8 cellular contexts compared by ENCODE assay signal in the genomic region with DNA sequence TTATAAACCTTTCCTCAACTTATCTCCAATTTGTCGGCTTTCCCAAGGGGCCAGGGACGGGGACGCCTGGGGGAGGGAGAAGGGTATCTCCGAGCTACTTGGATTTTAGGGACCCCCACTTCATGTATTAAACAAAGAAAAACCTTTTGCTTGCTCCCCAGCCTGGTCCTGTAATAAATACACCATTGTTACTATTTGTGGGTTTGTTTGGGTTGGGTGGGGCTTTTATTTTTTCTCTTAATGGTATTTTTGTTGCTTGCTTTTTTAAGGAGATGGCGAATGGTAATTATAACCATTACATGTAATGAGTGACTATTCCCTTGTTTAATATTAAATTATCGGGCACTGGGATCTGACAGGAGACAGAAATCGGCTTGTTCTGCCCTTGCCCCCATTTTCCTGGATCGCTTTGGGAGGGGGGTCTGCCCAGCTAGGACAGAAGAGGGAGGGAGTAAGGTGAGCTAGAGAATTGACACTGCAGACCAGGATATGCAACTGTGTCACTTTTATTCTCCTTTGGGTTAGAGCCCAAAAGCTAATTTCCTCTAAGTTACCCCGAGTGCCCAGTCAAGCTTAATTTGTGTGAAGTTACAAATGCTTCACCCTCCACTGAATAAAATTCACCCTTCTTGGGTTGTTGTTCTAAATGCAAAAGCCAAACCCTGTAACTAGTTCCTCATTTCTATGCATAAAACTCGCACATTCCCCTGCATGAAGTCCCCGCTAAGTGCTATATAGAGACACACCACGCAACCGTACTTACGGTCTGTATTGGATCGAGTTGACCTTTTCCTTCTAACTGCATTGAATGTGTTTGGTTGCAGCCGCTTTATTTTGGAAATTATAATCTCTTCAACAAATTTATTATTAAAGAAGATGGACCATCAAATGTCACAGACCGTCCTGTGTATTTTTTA. TPM values are rescaled to one million over a fixed set of nuclear protein-coding genes. Genes with fewer than 3 reads are reported as not detected.
A peak's percentile ranks its signal among the peaks of the same experiment; 100 is the strongest.
DNase-seq lines count a peak whose midpoint lies in the region; ATAC-seq and TF ChIP-seq lines count a peak whose summit lies in the region.

No MANE protein-coding gene starts in this region.

- H4K8ac ChIP-seq in mesendoderm (ENCODE audit: low read depth, low read length): peak overlapping the region; percentile 65

- peak; percentile 53 for ATAC-seq in HG02943 (IDR thresholded peaks at IDR 0.05; ENCODE audit: low read depth, unreplicated experiment)

- peak overlapping the region; percentile 96 for H3K56ac ChIP-seq in mesendoderm (ENCODE audit: low read length)

- peak overlapping the region; percentile 89 to 99 (median 97) for H3K27ac ChIP-seq in dorsolateral prefrontal cortex
- peak overlapping the region; percentile 55 for H3K27ac ChIP-seq in mesendoderm (ENCODE audit: low read depth, low read length)

- H3K36me3 ChIP-seq in mesendoderm (ENCODE audit: control insufficient read depth, insufficient read depth, low read length): no peaks in the 10 kb centered on the region

- H3K4me1 Mint-ChIP-seq in T-helper 1 cell treated with Interleukin-12 subunit alpha and Interleukin-12 subunit beta and Interleukin-4 antibody, amounts not matched to agents 30 μg/mL and 1 μg/mL, for 36 hours (ENCODE audit: low read depth): peaks cover 9% of the 10 kb centered on the region

- peak overlapping the region; percentile 84 for H2BK5ac ChIP-seq in mesendoderm (ENCODE audit: low read length)

- H2BK15ac ChIP-seq in mesendoderm (replicated peaks; ENCODE audit: low read depth): peak overlapping the region; percentile 97

- peaks cover 9% of the 10 kb centered on the region for H3K27me3 Mint-ChIP-seq in T-helper 1 cell treated with Interleukin-12 subunit alpha and Interleukin-12 subunit beta and Interleukin-4 antibody, amounts not matched to agents 30 μg/mL and 1 μg/mL, for 36 hours (ENCODE audit: low read depth)

- H3K4me3 Mint-ChIP-seq in T-helper 1 cell treated with Interleukin-12 subunit alpha and Interleukin-12 subunit beta and Interleukin-4 antibody, amounts not matched to agents 30 μg/mL and 1 μg/mL, for 36 hours: peak overlapping the region; percentile 46

- no peaks in the 10 kb centered on the region for H3K9me3 Mint-ChIP-seq in T-helper 1 cell treated with Interleukin-12 subunit alpha and Interleukin-12 subunit beta and Interleukin-4 antibody, amounts not matched to agents 30 μg/mL and 1 μg/mL, for 36 hours

- H3K4me1 ChIP-seq in mesendoderm (ENCODE audit: control insufficient read depth, low read depth, low read length): peaks cover 5% of the 10 kb centered on the region

- intact Hi-C loops in dorsolateral prefrontal cortex (cut with DNase I): loop anchor here (1.0 to 10.0 kb wide), 11 partner anchors 96 to 739 kb away; no protein-coding TSS in a partner anchor

- peak overlapping the region; percentile 89 for H3K9ac ChIP-seq in mesendoderm (ENCODE audit: low read length)

- H4K5ac ChIP-seq in mesendoderm (ENCODE audit: low read length): peak overlapping the region; percentile 8

- no peaks in the 10 kb centered on the region for H3K79me1 ChIP-seq in mesendoderm (ENCODE audit: low read length)

- no peak overlapping the region for H2AK5ac ChIP-seq in mesendoderm (ENCODE audit: low read length)

- WGBS in mesendoderm (ENCODE audit: extremely low coverage, insufficient coverage, low lambda C conversion rate): no CpG with 5 or more reads among the region's 17 CpGs

- peaks cover 34% of the 10 kb centered on the region for H3K79me2 ChIP-seq in mesendoderm (ENCODE audit: control insufficient read depth, insufficient read depth, low read length)

- H3K4me3 ChIP-seq in dorsolateral prefrontal cortex (peak overlapping the region; percentile 55 to 92 (median 80)), mesendoderm (ENCODE audit: low read length) (peak overlapping the region; percentile 75)

- H2BK120ac ChIP-seq in mesendoderm (ENCODE audit: low read depth, low read length): peak overlapping the region; percentile 90

- H3K18ac ChIP-seq in mesendoderm (ENCODE audit: low read length): peak overlapping the region; percentile 99

- no peak overlapping the region for H3K23ac ChIP-seq in mesendoderm (ENCODE audit: low read length)

- peak overlapping the region; percentile 98 for H3K4ac ChIP-seq in mesendoderm (ENCODE audit: low read depth, low read length)

- H3K4me2 ChIP-seq in mesendoderm (ENCODE audit: low read length): peak overlapping the region; percentile 53

- DNase-seq in T-helper 1 cell (no peak), NOMO-1 treated with DMSO at 0.1 percent for 48 hours (lab: John Stamatoyannopoulos, UW; ENCODE audit: unreplicated experiment) (peak; percentile 70), dorsolateral prefrontal cortex (no peak), mesendoderm (peak; percentile 51), A172 (ENCODE audit: low spot score) (no peak)
- no peak for DNase-seq in activated CD4-positive, CD25-positive, alpha-beta regulatory T cell (lab: John Stamatoyannopoulos, UW)

- no peaks in the 10 kb centered on the region for H3K36me3 Mint-ChIP-seq in T-helper 1 cell treated with Interleukin-12 subunit alpha and Interleukin-12 subunit beta and Interleukin-4 antibody, amounts not matched to agents 30 μg/mL and 1 μg/mL, for 36 hours (ENCODE audit: low read depth)

- no peak overlapping the region for H3K27ac Mint-ChIP-seq in T-helper 1 cell treated with Interleukin-12 subunit alpha and Interleukin-12 subunit beta and Interleukin-4 antibody, amounts not matched to agents 30 μg/mL and 1 μg/mL, for 36 hours

- peaks cover 0 to 4% (median 0%) of the 10 kb centered on the region in 45 donors for H3K27me3 ChIP-seq in dorsolateral prefrontal cortex
- no peaks in the 10 kb centered on the region for H3K27me3 ChIP-seq in mesendoderm (ENCODE audit: insufficient read depth, low read length, poor library complexity)

- no peak for TF ChIP-seq CTCF in dorsolateral prefrontal cortex (IDR thresholded peaks at IDR 0.05 in 54 of 56, conservative IDR thresholded peaks at IDR 0.05 in 2 of 56; ENCODE audit: low read depth in 1 of 56, partially characterized antibody in 56 of 56)

RNA-seq across cellular contexts. Expression of a gene that starts 1.6 kb away (rescaled TPM):
- 10 to 100 TPM; 21.1 to 70.6 (median 32.8) TPM for total RNA-seq in dorsolateral prefrontal cortex
- 45.0 TPM for polyA plus RNA-seq in mesendoderm (2013, experiment 1 of 2)
- 42.8 TPM for polyA plus RNA-seq in mesendoderm (2013, experiment 2 of 2)
- 1.8 and 2.1 TPM in 2 replicates for total RNA-seq in A172 (2014; rRNA removed; shearing (Covaris generic))

Comparison
In these comparisons a context has a peak if more than half of its experiments do, and no peak if none do; other contexts are left out.
1. DNase-seq: peak in NOMO-1 treated with DMSO at 0.1 percent for 48 hours (single experiment) and mesendoderm (single experiment); none in T-helper 1 cell (0 of 5), dorsolateral prefrontal cortex (0 of 10), A172 (single experiment) and activated CD4-positive, CD25-positive, alpha-beta regulatory T cell (0 of 4).